In the genomic region with DNA sequence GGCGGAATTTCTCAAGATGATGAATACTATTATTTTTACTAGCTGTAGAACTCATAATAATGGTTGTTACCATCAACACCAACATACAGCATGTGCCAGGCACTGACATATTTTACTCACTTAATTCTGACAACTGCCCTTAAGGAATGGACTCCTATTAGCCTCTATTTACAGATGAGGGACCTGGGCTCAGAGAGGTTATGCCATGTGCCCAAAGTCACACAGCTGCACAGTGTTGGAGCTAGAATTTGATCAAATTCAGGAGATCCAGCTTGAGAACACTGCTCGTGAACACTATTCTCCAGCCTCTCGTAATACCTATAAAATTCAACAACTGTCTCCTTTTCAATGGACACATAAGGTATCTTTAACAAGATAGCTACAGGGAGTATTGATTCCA, we compare ENCODE assay signal across 22 cellular contexts.
A peak's percentile ranks its signal among the peaks of the same experiment; 100 is the strongest.
DNase-seq lines count a peak whose midpoint lies in the region; ATAC-seq, FAIRE-seq and TF ChIP-seq lines count a peak whose summit lies in the region.
"Had no signal": no experiment of that assay in that cellular context is flagged by ENCODE, and none has a peak within 500 bp of the region (broad histone marks: within the 10 kb centered on the region; RNA-seq: fewer than 3 reads in every experiment).

No MANE protein-coding gene starts in this region.

- FAIRE-seq in K562 (lab: Jason Lieb, UNC) (no peak), HTR-8/SVneo (lab: Jason Lieb, UNC) (no peak)
- FAIRE-seq: RCC 7860 had no signal

- no peak overlapping the region for H3K4me2 ChIP-seq in K562 (ENCODE audit: insufficient read depth, low read length)
- H3K4me2 ChIP-seq: GM23338 had no signal

- in situ Hi-C loops in K562 (cut with MboI) = no loop called here

- ATAC-seq in natural killer cell (no peak), K562 (no peak), HG03139 (IDR thresholded peaks at IDR 0.05; ENCODE audit: unreplicated experiment) (no peak)
- ATAC-seq in natural killer cell treated with Interleukin-12 subunit alpha and Interleukin-12 subunit beta and Interleukin-15 and Interleukin-18, amount 100 ng/mL, for 72 hours = no peak
- no peak for ATAC-seq in stimulated activated naive B cell treated with anti-CD40 and anti-IgM and Interleukin-4, amounts not matched to agents 10 μg/mL and 1 μg/mL and 100 μg/mL, for 72 hours (replicated peaks)
- ATAC-seq: GM23338, HCT116 had no signal

- no peaks in the 10 kb centered on the region for H3K4me1 ChIP-seq in K562 (replicated peaks in 1 of 2; ENCODE audit: control insufficient read depth in 2 of 2, insufficient read depth in 2 of 2, low read length in 2 of 2)
- H3K4me1 ChIP-seq in spleen = peaks cover 47 to 96% (median 74%) of the 10 kb centered on the region in 6 donors

- no peak overlapping the region for H3K9ac ChIP-seq in K562 (ENCODE audit: insufficient read depth in 1 of 2, low read depth in 2 of 2, low read length in 2 of 2)

- H3K27ac ChIP-seq in K562 (ENCODE audit: extremely low read depth, low read depth, low read length) = no peak overlapping the region
- no peak overlapping the region for H3K27ac ChIP-seq in spleen

- CTCF ChIA-PET in K562 (lab: Yijun Ruan, JAX; ENCODE audit: low intra/inter-chr PET ratio) = no interaction called here

- H3K27me3 Mint-ChIP-seq in natural killer cell (ENCODE audit: low read depth in 2 of 2) (no peaks in the 10 kb centered on the region), IgD-negative memory B cell (peaks cover 1% of the 10 kb centered on the region)
- H3K27me3 Mint-ChIP-seq in natural killer cell treated with Interleukin-12 subunit alpha and Interleukin-12 subunit beta and Interleukin-15 and Interleukin-18, amount 100 ng/mL, for 72 hours = no peaks in the 10 kb centered on the region
- no peaks in the 10 kb centered on the region for H3K27me3 Mint-ChIP-seq in stimulated activated naive B cell treated with anti-CD40 and anti-IgM and Interleukin-4, amounts not matched to agents 10 μg/mL and 1 μg/mL and 100 μg/mL, for 72 hours

- H2AFZ ChIP-seq in K562 (ENCODE audit: low read depth, low read length) = no peak overlapping the region
- H2AFZ ChIP-seq: GM23338 had no signal

- TF ChIP-seq POLR2A in K562 (conservative IDR thresholded peaks at IDR 0.05) (no peak), spleen (IDR thresholded peaks at IDR 0.05) (no peak)

- H3K4me3 Mint-ChIP-seq in natural killer cell = no peak overlapping the region
- no peak overlapping the region for H3K4me3 Mint-ChIP-seq in natural killer cell treated with Interleukin-12 subunit alpha and Interleukin-12 subunit beta and Interleukin-15 and Interleukin-18, amount 100 ng/mL, for 72 hours
- no peak overlapping the region for H3K4me3 Mint-ChIP-seq in IgD-negative memory B cell
- H3K4me3 Mint-ChIP-seq in stimulated activated naive B cell treated with anti-CD40 and anti-IgM and Interleukin-4, amounts not matched to agents 10 μg/mL and 1 μg/mL and 100 μg/mL, for 72 hours = peak overlapping the region in 1 of 2 donors; percentile 20
- H3K4me3 Mint-ChIP-seq: CD14-positive monocyte, GM23338 had no signal

- no peaks in the 10 kb centered on the region for H3K9me3 ChIP-seq in K562 (replicated peaks; ENCODE audit: control insufficient read depth, insufficient read depth, low read depth, low read length)
- no peaks in the 10 kb centered on the region for H3K9me3 ChIP-seq in spleen

- TF ChIP-seq CTCF in natural killer cell (IDR thresholded peaks at IDR 0.05) (no peak), K562 (IDR thresholded peaks at IDR 0.05 in 2 of 3, conservative IDR thresholded peaks at IDR 0.05 in 1 of 3; ENCODE audit: insufficient read depth in 2 of 3, low read depth in 1 of 3, low read length in 3 of 3) (no peak), spleen (IDR thresholded peaks at IDR 0.05 in 8 of 11, conservative IDR thresholded peaks at IDR 0.05 in 3 of 11) (no peak)

- POLR2A ChIA-PET in K562 (lab: Yijun Ruan, JAX) = no interaction called here

- H4K20me1 ChIP-seq in K562 (replicated peaks; ENCODE audit: control insufficient read depth, insufficient read depth, low read length) = peaks cover 3% of the 10 kb centered on the region; the same call in 1 of the 2 replicates

- no peak for DNase-seq in natural killer cell
- no peak for DNase-seq in natural killer cell treated with Interleukin-12 subunit alpha and Interleukin-12 subunit beta and Interleukin-15 and Interleukin-18, amount 100 ng/mL, for 72 hours (ENCODE audit: low spot score)
- DNase-seq in K562 (ENCODE audit: extremely low read depth in 1 of 4, low spot score in 3 of 4) = no peak
- no peak for DNase-seq in stimulated activated naive B cell treated with anti-CD40 and anti-IgM and Interleukin-4, amounts not matched to agents 10 μg/mL and 1 μg/mL and 100 μg/mL, for 72 hours
- no peak for DNase-seq in spleen
- no peak for DNase-seq in HTR-8/SVneo (ENCODE audit: insufficient read length, low spot score)
- DNase-seq: Calu3; GF-D8; KG1; NCI-H1105 treated with DMSO at 0.1 percent for 48 hours; NCI-H1694; NCI-H2081 treated with DMSO at 0.1 percent for 48 hours; NCI-H446 treated with DMSO at 0.1 percent for 48 hours; NCI-H748 treated with DMSO at 0.1 percent for 48 hours; NK-92 treated with Interleukin-12 subunit alpha and Interleukin-12 subunit beta, amount 100 ng/mL, for 24 hours; Right ventricle myocardium superior had no signal

- H3K4me1 Mint-ChIP-seq in natural killer cell (peaks cover 80 to 82% of the 10 kb centered on the region in 2 donors), IgD-negative memory B cell (peaks cover 57 to 68% (median 63%) of the 10 kb centered on the region in 3 donors)
- H3K4me1 Mint-ChIP-seq in natural killer cell treated with Interleukin-12 subunit alpha and Interleukin-12 subunit beta and Interleukin-15 and Interleukin-18, amount 100 ng/mL, for 72 hours (ENCODE audit: low read depth in 2 of 2) = peaks cover 69 to 70% of the 10 kb centered on the region in 2 donors
- peaks cover 66 to 88% of the 10 kb centered on the region in 2 donors for H3K4me1 Mint-ChIP-seq in stimulated activated naive B cell treated with anti-CD40 and anti-IgM and Interleukin-4, amounts not matched to agents 10 μg/mL and 1 μg/mL and 100 μg/mL, for 72 hours

- H3K9me1 ChIP-seq in K562 (ENCODE audit: control insufficient read depth, insufficient read depth, low read length) = peaks cover 3% of the 10 kb centered on the region

- no peak overlapping the region for H3K4me3 ChIP-seq in K562
- H3K4me3 ChIP-seq in spleen = no peak overlapping the region
- H3K4me3 ChIP-seq: GM23338 had no signal

- H3K9me3 Mint-ChIP-seq in natural killer cell (no peaks in the 10 kb centered on the region), IgD-negative memory B cell (peaks cover 0 to 1% (median 0%) of the 10 kb centered on the region in 3 donors)
- no peaks in the 10 kb centered on the region for H3K9me3 Mint-ChIP-seq in natural killer cell treated with Interleukin-12 subunit alpha and Interleukin-12 subunit beta and Interleukin-15 and Interleukin-18, amount 100 ng/mL, for 72 hours
- no peaks in the 10 kb centered on the region for H3K9me3 Mint-ChIP-seq in stimulated activated naive B cell treated with anti-CD40 and anti-IgM and Interleukin-4, amounts not matched to agents 10 μg/mL and 1 μg/mL and 100 μg/mL, for 72 hours
- H3K9me3 Mint-ChIP-seq: CD14-positive monocyte, GM23338 had no signal

- H3K27me3 ChIP-seq in K562 (ENCODE audit: control insufficient read depth in 2 of 2, insufficient read depth in 2 of 2, low read length in 2 of 2) (peaks cover 2 to 26% of the 10 kb centered on the region in 2 experiments; a peak in 3 of 5 replicates), spleen (replicated peaks in 1 of 7) (no peaks in the 10 kb centered on the region)

- BruUV-seq in K562 (replicated peaks; lab: Mats Ljungman, UMichigan) = no TSS peak

- WGBS in K562 (ENCODE audit: insufficient coverage, low coverage, missing lambda C conversion rate) = 0% methylated on average over 3 of the region's 3 CpGs
- WGBS in spleen, 5 donors = 91 to 98% (median 94%) methylated on average over 3 of the region's 3 CpGs

- H3K27ac Mint-ChIP-seq in natural killer cell (peak overlapping the region; percentile 10 to 83), IgD-negative memory B cell (peak overlapping the region in 2 of 3 donors; percentile 36 to 57)
- peak overlapping the region in 1 of 2 donors; percentile 35 for H3K27ac Mint-ChIP-seq in natural killer cell treated with Interleukin-12 subunit alpha and Interleukin-12 subunit beta and Interleukin-15 and Interleukin-18, amount 100 ng/mL, for 72 hours
- peak overlapping the region; percentile 49 for H3K27ac Mint-ChIP-seq in stimulated activated naive B cell treated with anti-CD40 and anti-IgM and Interleukin-4, amounts not matched to agents 10 μg/mL and 1 μg/mL and 100 μg/mL, for 72 hours

- H3K36me3 ChIP-seq in K562 (ENCODE audit: control insufficient read depth, insufficient read depth, low read length) (no peaks in the 10 kb centered on the region), spleen (no peaks in the 10 kb centered on the region)

- H3K79me2 ChIP-seq in K562 (ENCODE audit: control insufficient read depth, insufficient read depth, low read length) = no peaks in the 10 kb centered on the region

- TF ChIP-seq RAD21 in K562 (CRISPR knock-in tag; conservative IDR thresholded peaks at IDR 0.05 in 1 of 2, IDR thresholded peaks at IDR 0.05 in 1 of 2) = no peak

- intact Hi-C loops in natural killer cell (cut with micrococcal nuclease) = no loop called here
- intact Hi-C loops in K562 (cut with micrococcal nuclease) = no loop called here
- intact Hi-C loops in spleen (cut with DNase I; ENCODE audit: low total_unique reads) = no loop called here

- TF ChIP-seq EP300 in K562 (IDR thresholded peaks at IDR 0.05; ENCODE audit: low read length) = no peak

- H3K36me3 Mint-ChIP-seq in natural killer cell = no peaks in the 10 kb centered on the region
- H3K36me3 Mint-ChIP-seq in natural killer cell treated with Interleukin-12 subunit alpha and Interleukin-12 subunit beta and Interleukin-15 and Interleukin-18, amount 100 ng/mL, for 72 hours = no peaks in the 10 kb centered on the region
- H3K36me3 Mint-ChIP-seq in IgD-negative memory B cell = peaks cover 2% of the 10 kb centered on the region
- peaks cover 12 to 22% of the 10 kb centered on the region in 2 donors for H3K36me3 Mint-ChIP-seq in stimulated activated naive B cell treated with anti-CD40 and anti-IgM and Interleukin-4, amounts not matched to agents 10 μg/mL and 1 μg/mL and 100 μg/mL, for 72 hours

TF ChIP-seq in K562, 482 proteins besides CTCF, POLR2A, EP300 and RAD21:
- TF ChIP-seq RBM25 (IDR thresholded peaks at IDR 0.05; ENCODE audit: low read depth, low read length, severe bottlenecking) = peak; percentile 51
- TF ChIP-seq ZFP36 (IDR thresholded peaks at IDR 0.05; ENCODE audit: low read depth, low read length, partially characterized antibody) = peak; percentile 59
- no peak for TF ChIP-seq NUFIP1 (IDR thresholded peaks at IDR 0.05; ENCODE audit: partially characterized antibody)
